Comparison of ENCODE assay signal across 8 cellular contexts in genomic region chr12:31659087-31659942, GRCh38. TPM values are rescaled to one million over a fixed set of nuclear protein-coding genes. Genes with fewer than 3 reads are reported as not detected.
A peak's percentile ranks its signal among the peaks of the same experiment; 100 is the strongest.
DNase-seq lines count a peak whose midpoint lies in the region; ATAC-seq and FAIRE-seq lines count a peak whose summit lies in the region.

A gene with protein sequence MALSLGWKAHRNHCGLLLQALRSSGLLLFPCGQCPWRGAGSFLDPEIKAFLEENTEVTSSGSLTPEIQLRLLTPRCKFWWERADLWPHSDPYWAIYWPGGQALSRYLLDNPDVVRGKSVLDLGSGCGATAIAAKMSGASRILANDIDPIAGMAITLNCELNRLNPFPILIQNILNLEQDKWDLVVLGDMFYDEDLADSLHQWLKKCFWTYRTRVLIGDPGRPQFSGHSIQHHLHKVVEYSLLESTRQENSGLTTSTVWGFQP (plus strand): TSS chr12:31659688. CDS start chr12:31661954, 2,266 bp downstream.

- ATAC-seq in HG03457 (IDR thresholded peaks at IDR 0.05; ENCODE audit: unreplicated experiment) = peak; percentile 97

- H3K4me2 ChIP-seq in BLaER1 = peak within 1 kb of the TSS; percentile 77

- CTCF ChIA-PET in activated CD4-positive, alpha-beta T cell treated with anti-CD3 and anti-CD28 coated beads, Interleukin-2, amount 10 ng/mL, durations not matched to agents 7 days and 5 days (lab: Charles Lee) = interaction anchor here (0.5 to 0.9 kb wide), 3 partner anchors 22 to 291 kb away, joined by 3 to 5 read pairs (median 3); no protein-coding TSS in a partner anchor

- H3K27ac ChIP-seq in BLaER1 = peak within 1 kb of the TSS; percentile 80

- H3K4me1 Mint-ChIP-seq in activated CD4-positive, alpha-beta T cell treated with anti-CD3 and anti-CD28 coated beads, Interleukin-2, amount 10 ng/mL, durations not matched to agents 7 days and 5 days = peaks cover 20% of the 10 kb centered on the region

- POLR2A ChIA-PET in activated CD4-positive, alpha-beta T cell treated with anti-CD3 and anti-CD28 coated beads, Interleukin-2, amount 10 ng/mL, durations not matched to agents 7 days and 5 days (lab: Charles Lee) = no interaction called here

- DNase-seq in GM19239 (ENCODE audit: insufficient read length, low spot score) (peak; percentile 73), NCI-H524 treated with DMSO at 0.1 percent for 48 hours (lab: John Stamatoyannopoulos, UW) (peak; percentile 81), cortex of kidney (lab: John Stamatoyannopoulos, UW) (peak; percentile 42), left kidney (ENCODE audit: low read depth, low spot score) (peak; percentile 94)
- DNase-seq in activated CD4-positive, alpha-beta T cell treated with anti-CD3 and anti-CD28 coated beads, Interleukin-2, amount 10 ng/mL, durations not matched to agents 7 days and 5 days = peak; percentile 97
- DNase-seq in stimulated activated CD4-positive, alpha-beta T cell treated with anti-CD3 and anti-CD28 coated beads, Interleukin-2, amount 100 ng/mL, for 24 hours = peak; percentile 90 to 92

- no peaks in the 10 kb centered on the region for H3K36me3 ChIP-seq in BLaER1

- peak within 1 kb of the TSS; percentile 100 for H3K27ac Mint-ChIP-seq in activated CD4-positive, alpha-beta T cell treated with anti-CD3 and anti-CD28 coated beads, Interleukin-2, amount 10 ng/mL, durations not matched to agents 7 days and 5 days

- H3K9me3 ChIP-seq in BLaER1 = no peaks in the 10 kb centered on the region

- H4K20me1 ChIP-seq in BLaER1 = no peaks in the 10 kb centered on the region

- no peaks in the 10 kb centered on the region for H3K27me3 Mint-ChIP-seq in activated CD4-positive, alpha-beta T cell treated with anti-CD3 and anti-CD28 coated beads, Interleukin-2, amount 10 ng/mL, durations not matched to agents 7 days and 5 days

- H3K4me3 ChIP-seq in BLaER1 = peak within 1 kb of the TSS; percentile 68

- peak within 1 kb of the TSS; percentile 80 for H3K9ac ChIP-seq in BLaER1

- H3K27me3 ChIP-seq in BLaER1 = no peaks in the 10 kb centered on the region

- FAIRE-seq in GM19239 (lab: Jason Lieb, UNC) = peak; percentile 94

- H3K4me1 ChIP-seq in BLaER1 = peaks cover 13% of the 10 kb centered on the region

- H3K4me3 Mint-ChIP-seq in activated CD4-positive, alpha-beta T cell treated with anti-CD3 and anti-CD28 coated beads, Interleukin-2, amount 10 ng/mL, durations not matched to agents 7 days and 5 days = peak within 1 kb of the TSS; percentile 99

- no peaks in the 10 kb centered on the region for H3K9me3 Mint-ChIP-seq in activated CD4-positive, alpha-beta T cell treated with anti-CD3 and anti-CD28 coated beads, Interleukin-2, amount 10 ng/mL, durations not matched to agents 7 days and 5 days

- peaks cover 3% of the 10 kb centered on the region for H3K36me3 Mint-ChIP-seq in activated CD4-positive, alpha-beta T cell treated with anti-CD3 and anti-CD28 coated beads, Interleukin-2, amount 10 ng/mL, durations not matched to agents 7 days and 5 days (ENCODE audit: low read depth)

RNA-seq across cellular contexts. Expression of the gene that starts here (rescaled TPM):
- 1 to 10 TPM in 1 of 2 experiments, under 1 TPM in 1; 0.57 to 1.2 TPM for total RNA-seq in activated CD4-positive, alpha-beta T cell treated with anti-CD3 and anti-CD28 coated beads, Interleukin-2, amount 10 ng/mL, durations not matched to agents 7 days and 5 days

Comparison
In these comparisons a context has a peak if more than half of its experiments do, and no peak if none do; other contexts are left out.
1. Peak in every context shown above with its lines: DNase-seq, ATAC-seq, H3K4me3 ChIP-seq and H3K27ac ChIP-seq.
2. DNase-seq: peak in every context shown above with its lines; median percentile 97 in activated CD4-positive, alpha-beta T cell treated with anti-CD3 and anti-CD28 coated beads, Interleukin-2, amount 10 ng/mL, durations not matched to agents 7 days and 5 days; 94 in left kidney; 91 in stimulated activated CD4-positive, alpha-beta T cell treated with anti-CD3 and anti-CD28 coated beads, Interleukin-2, amount 100 ng/mL, for 24 hours; 81 in NCI-H524 treated with DMSO at 0.1 percent for 48 hours; 73 in GM19239; 42 in cortex of kidney.